ENCODE assay signal across 10 cellular contexts in genomic region chrX:15946783-15947550, GRCh38.
DNase-seq lines count a peak whose midpoint lies in the region; ATAC-seq and TF ChIP-seq lines count a peak whose summit lies in the region.
"Had no signal": no experiment of that assay in that cellular context is flagged by ENCODE, and none has a peak within 500 bp of the region (broad histone marks: within the 10 kb centered on the region; RNA-seq: fewer than 3 reads in every experiment).

No MANE protein-coding gene starts in this region.

- peaks cover 0 to 11% (median 0%) of the 10 kb centered on the region in 9 donors for H3K4me1 ChIP-seq in heart right ventricle

- no peak for TF ChIP-seq CTCF in glutamatergic neuron (IDR thresholded peaks at IDR 0.05; ENCODE audit: partially characterized antibody, unreplicated experiment)
- no peak for TF ChIP-seq CTCF in heart right ventricle (IDR thresholded peaks at IDR 0.05)

- H3K27ac Mint-ChIP-seq in glutamatergic neuron (ENCODE audit: unreplicated experiment) = peak overlapping the region; percentile 68

- 81 to 84% methylated on average over 6 of the region's 6 CpGs for WGBS in heart right ventricle, 2 donors

- no peaks in the 10 kb centered on the region for H3K27me3 Mint-ChIP-seq in glutamatergic neuron (ENCODE audit: unreplicated experiment)

- H3K27me3 ChIP-seq in heart right ventricle = peaks cover 0 to 74% (median 0%) of the 10 kb centered on the region in 7 donors

- no peak for TF ChIP-seq POLR2A in GM18505 (IDR thresholded peaks at IDR 0.05; ENCODE audit: borderline replicate concordance, extremely low read depth, insufficient read depth, insufficient read length)

- no peak overlapping the region for H3K27ac ChIP-seq in heart right ventricle

- in situ Hi-C loops in ACHN (cut with HindIII; ENCODE audit: low pct_ligation_motif_present, low pct_unique_long_range_greater_than_20kb, low sequenced_read_pairs) = no loop called here

- ATAC-seq in HG03342 (IDR thresholded peaks at IDR 0.05; ENCODE audit: unreplicated experiment) = no peak
- ATAC-seq in heart right ventricle = no peak
- ATAC-seq in GM18505 (IDR thresholded peaks at IDR 0.05; ENCODE audit: unreplicated experiment) = no peak

- DNase-seq in ACHN (peak; percentile 9), HCEC 1CT (peak; percentile 72), T1000 (lab: John Stamatoyannopoulos, UW) (peak; percentile 46), glutamatergic neuron (peak; percentile 15), heart right ventricle (no peak), activated T-cell treated with anti-CD3 and anti-CD28 coated beads for 4 hours (no peak)
- DNase-seq: erythroblast, naive B cell had no signal

- peak overlapping the region; percentile 67 for H3K4me3 Mint-ChIP-seq in glutamatergic neuron (ENCODE audit: unreplicated experiment)
- H3K4me3 Mint-ChIP-seq: naive B cell had no signal

- no peaks in the 10 kb centered on the region for H3K9me3 ChIP-seq in heart right ventricle

- no peaks in the 10 kb centered on the region for H3K36me3 ChIP-seq in heart right ventricle

- H3K9me3 Mint-ChIP-seq in glutamatergic neuron (ENCODE audit: unreplicated experiment) = peaks cover 3% of the 10 kb centered on the region

- H3K4me1 Mint-ChIP-seq in glutamatergic neuron (ENCODE audit: low read depth, unreplicated experiment) = peaks cover 3% of the 10 kb centered on the region

- intact Hi-C loops in heart right ventricle (cut with DNase I) = no loop called here

- no peaks in the 10 kb centered on the region for H3K36me3 Mint-ChIP-seq in glutamatergic neuron (ENCODE audit: unreplicated experiment)
- H3K36me3 Mint-ChIP-seq: naive B cell had no signal

- no peak overlapping the region for H3K4me3 ChIP-seq in heart right ventricle

Comparison
In these comparisons a context has a peak if more than half of its experiments do, and no peak if none do; other contexts are left out.
1. DNase-seq: peak in ACHN (single experiment), HCEC 1CT (single experiment), T1000 (single experiment) and glutamatergic neuron (single experiment); none in heart right ventricle (0 of 2) and activated T-cell treated with anti-CD3 and anti-CD28 coated beads for 4 hours (single experiment).